Comparison of ENCODE assay signal across 2 cellular contexts in genomic region chr10:3190817-3191216, GRCh38.
TF ChIP-seq lines count a peak whose summit lies in the region.

No MANE protein-coding gene starts in this region.

TF ChIP-seq in HepG2, 621 proteins besides CTCF, POLR2A, EP300 and RAD21:
- TF ChIP-seq ZNF768 (CRISPR knock-in tag; IDR thresholded peaks at IDR 0.05) (peak; percentile 80), SAFB2 (CRISPR knock-in tag; IDR thresholded peaks at IDR 0.05; ENCODE audit: borderline replicate concordance, low read depth) (no peak)

TF ChIP-seq in H1, 55 proteins besides CTCF, POLR2A, EP300 and RAD21:
- TF ChIP-seq KDM1A (IDR thresholded peaks at IDR 0.05; ENCODE audit: borderline replicate concordance, low read length) (peak; percentile 56; the same call in 1 of the 2 replicates), RXRA (IDR thresholded peaks at IDR 0.05; ENCODE audit: insufficient read depth, low read depth, low read length) (no peak), SUZ12 (IDR thresholded peaks at IDR 0.05; ENCODE audit: low read length) (no peak)
